ENCODE assay signal across 18 cellular contexts in genomic region chr1:164619006-164619784, GRCh38.
A peak's percentile ranks its signal among the peaks of the same experiment; 100 is the strongest.
DNase-seq lines count a peak whose midpoint lies in the region; ATAC-seq and TF ChIP-seq lines count a peak whose summit lies in the region.
"Had no signal": no experiment of that assay in that cellular context is flagged by ENCODE, and none has a peak within 500 bp of the region (broad histone marks: within the 10 kb centered on the region; RNA-seq: fewer than 3 reads in every experiment).

No MANE protein-coding gene starts in this region.

- H3K4me1 ChIP-seq in HEK293 (ENCODE audit: control insufficient read depth, insufficient read depth, low read length): peaks cover 12% of the 10 kb centered on the region
- H3K4me1 ChIP-seq in esophagus squamous epithelium: peaks cover 24 to 99% (median 36%) of the 10 kb centered on the region in 3 donors
- peaks cover 42 to 55% (median 44%) of the 10 kb centered on the region in 3 donors for H3K4me1 ChIP-seq in skeletal muscle tissue (ENCODE audit: control insufficient read depth in 3 of 3, insufficient read depth in 3 of 3, low read length in 3 of 3)

- H3K9ac ChIP-seq in skeletal muscle tissue (ENCODE audit: low read depth in 1 of 3, low read length in 3 of 3): peak overlapping the region in 1 of 3 donors; percentile 40

- H3K9me3 ChIP-seq in HEK293 (ENCODE audit: control insufficient read depth, insufficient read depth, low read depth, low read length) (no peaks in the 10 kb centered on the region), esophagus squamous epithelium (no peaks in the 10 kb centered on the region), skeletal muscle tissue (ENCODE audit: control insufficient read depth in 3 of 3, low read length in 3 of 3) (no peaks in the 10 kb centered on the region)
- H3K9me3 ChIP-seq: colonic mucosa had no signal

- POLR2A ChIA-PET in HEK293 (lab: Yijun Ruan, JAX): no interaction called here

- no peak for ATAC-seq in HG02981 (IDR thresholded peaks at IDR 0.05; ENCODE audit: unreplicated experiment)
- ATAC-seq: K562 had no signal

- CTCF ChIA-PET in HEK293 (lab: Yijun Ruan, JAX): interaction anchor here (0.5 to 2.5 kb wide), 9 partner anchors 9 to 454 kb away, joined by 3 to 13 read pairs (median 3); no protein-coding TSS in a partner anchor

- intact Hi-C loops in esophagus squamous epithelium (cut with DNase I): loop anchor here (10.0 kb wide), 1 partner anchor 166 kb away; no protein-coding TSS in a partner anchor

- TF ChIP-seq CTCF in HEK293 (tag by site-specific recombination; IDR thresholded peaks at IDR 0.05): no peak
- TF ChIP-seq CTCF in esophagus squamous epithelium (IDR thresholded peaks at IDR 0.05): no peak

- H3K27me3 ChIP-seq in esophagus squamous epithelium (no peaks in the 10 kb centered on the region), skeletal muscle tissue (ENCODE audit: control insufficient read depth in 3 of 3, insufficient read depth in 3 of 3, low read length in 3 of 3) (no peaks in the 10 kb centered on the region)
- H3K27me3 ChIP-seq: colonic mucosa had no signal

- no peak for TF ChIP-seq POLR2A in esophagus squamous epithelium (IDR thresholded peaks at IDR 0.05)

- 31 to 38% methylated on average over 3 of the region's 3 CpGs for WGBS in esophagus squamous epithelium, 2 donors

- H3K27ac ChIP-seq in HEK293 (ENCODE audit: extremely low read depth, low read depth, low read length): no peak overlapping the region
- H3K27ac ChIP-seq in esophagus squamous epithelium: peak overlapping the region; percentile 6 to 85 (median 62)
- H3K27ac ChIP-seq in skeletal muscle tissue (ENCODE audit: low read depth, low read length): peak overlapping the region; percentile 20
- H3K27ac ChIP-seq: colonic mucosa, WERI-Rb-1 had no signal

- H3K4me3 ChIP-seq in HEK293 (ENCODE audit: low read depth, low read length) (no peak overlapping the region), esophagus squamous epithelium (no peak overlapping the region), skeletal muscle tissue (ENCODE audit: low read length in 3 of 3) (no peak overlapping the region)
- H3K4me3 ChIP-seq: colonic mucosa, K562 had no signal

- H3K36me3 ChIP-seq in HEK293 (ENCODE audit: control insufficient read depth in 2 of 2, insufficient read depth in 1 of 2, low read length in 2 of 2) (no peaks in the 10 kb centered on the region), esophagus squamous epithelium (no peaks in the 10 kb centered on the region), skeletal muscle tissue (ENCODE audit: control insufficient read depth in 3 of 3, insufficient read depth in 3 of 3, low read length in 3 of 3) (peaks cover 0 to 2% (median 0%) of the 10 kb centered on the region in 3 donors)
- H3K36me3 ChIP-seq: colonic mucosa, WERI-Rb-1 had no signal

- DNase-seq in NCI-H446 treated with DMSO at 0.1 percent for 48 hours (lab: John Stamatoyannopoulos, UW): peak; percentile 71
- DNase-seq in esophagus squamous epithelium (lab: John Stamatoyannopoulos, UW): no peak
- DNase-seq in T-helper 9 cell: no peak
- DNase-seq in stimulated activated CD4-positive, alpha-beta T cell treated with anti-CD3 and anti-CD28 coated beads, Interleukin-1b, Interleukin-23, amount 100 ng/mL, for 48 hours: no peak
- DNase-seq in GDM1 (lab: John Stamatoyannopoulos, UW): no peak
- DNase-seq: activated CD4-positive, alpha-beta memory T cell treated with anti-CD3 and anti-CD28 coated beads for 36 hours; activated naive CD4-positive, alpha-beta T cell treated with anti-CD3 and anti-CD28 coated beads, Interleukin-2, amount 50 U/mL, for 16 hours; activated T-cell treated with anti-CD3 and anti-CD28 coated beads, Interleukin-2, amount 50 U/mL, for 24 hours; Calu3; colonic mucosa; NCI-H226; Right ventricle myocardium superior; stimulated activated CD4-positive, alpha-beta T cell treated with anti-CD3 and anti-CD28 coated beads, Interleukin-4, amount 100 ng/mL, for 1 hour; WERI-Rb-1 had no signal

TF ChIP-seq in HEK293, 187 proteins besides CTCF, POLR2A, EP300 and RAD21:
- no peak for TF ChIP-seq ZNF501 (tag by site-specific recombination; IDR thresholded peaks at IDR 0.05)
- no peak for TF ChIP-seq GLIS2 (tag by site-specific recombination; IDR thresholded peaks at IDR 0.05)
- TF ChIP-seq ZNF266 (tag by site-specific recombination; IDR thresholded peaks at IDR 0.05; ENCODE audit: low read depth): no peak
- TF ChIP-seq ZNF624 (tag by site-specific recombination; IDR thresholded peaks at IDR 0.05): no peak
- TF ChIP-seq, protein P1, sequence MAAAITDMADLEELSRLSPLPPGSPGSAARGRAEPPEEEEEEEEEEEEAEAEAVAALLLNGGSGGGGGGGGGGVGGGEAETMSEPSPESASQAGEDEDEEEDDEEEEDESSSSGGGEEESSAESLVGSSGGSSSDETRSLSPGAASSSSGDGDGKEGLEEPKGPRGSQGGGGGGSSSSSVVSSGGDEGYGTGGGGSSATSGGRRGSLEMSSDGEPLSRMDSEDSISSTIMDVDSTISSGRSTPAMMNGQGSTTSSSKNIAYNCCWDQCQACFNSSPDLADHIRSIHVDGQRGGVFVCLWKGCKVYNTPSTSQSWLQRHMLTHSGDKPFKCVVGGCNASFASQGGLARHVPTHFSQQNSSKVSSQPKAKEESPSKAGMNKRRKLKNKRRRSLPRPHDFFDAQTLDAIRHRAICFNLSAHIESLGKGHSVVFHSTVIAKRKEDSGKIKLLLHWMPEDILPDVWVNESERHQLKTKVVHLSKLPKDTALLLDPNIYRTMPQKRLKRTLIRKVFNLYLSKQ (tag by site-specific recombination; IDR thresholded peaks at IDR 0.05; ENCODE audit: borderline replicate concordance): no peak
- TF ChIP-seq MZF1 (tag by site-specific recombination; IDR thresholded peaks at IDR 0.05; ENCODE audit: borderline replicate concordance): peak; percentile 79; the same call in 1 of the 2 replicates
- TF ChIP-seq ZSCAN30 (tag by site-specific recombination; IDR thresholded peaks at IDR 0.05): no peak
